ENCODE assay signal across 8 cellular contexts in the genomic region with DNA sequence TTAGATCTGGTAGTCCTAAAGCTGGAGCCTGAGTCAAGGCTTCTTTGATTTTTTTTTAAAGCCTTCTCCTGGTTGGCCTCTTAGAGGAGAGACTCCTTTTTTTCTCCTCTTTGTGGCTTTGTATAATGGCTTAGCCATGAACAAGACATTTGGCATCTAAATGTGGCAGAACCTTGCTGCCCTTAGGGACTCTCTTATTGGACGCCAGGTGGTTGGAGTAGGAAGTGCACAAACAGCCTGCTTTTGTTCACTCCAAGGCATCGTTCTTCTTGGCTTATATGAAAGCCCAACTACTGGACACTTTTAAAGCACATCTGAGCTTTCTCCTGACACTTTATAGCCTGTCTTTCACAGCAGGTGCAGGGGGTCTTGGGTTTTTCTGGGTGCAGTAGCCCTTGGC. TPM values are rescaled to one million over a fixed set of nuclear protein-coding genes. Genes with fewer than 3 reads are reported as not detected.
DNase-seq lines count a peak whose midpoint lies in the region; ATAC-seq, FAIRE-seq and TF ChIP-seq lines count a peak whose summit lies in the region.

No MANE protein-coding gene starts in this region.

- no peak overlapping the region for H3K18ac ChIP-seq in neuronal stem cell (ENCODE audit: low read length)

- H3K23ac ChIP-seq in neuronal stem cell (ENCODE audit: low read depth, low read length, poor library complexity), result no peak overlapping the region

- no peaks in the 10 kb centered on the region for H3K79me1 ChIP-seq in neuronal stem cell (ENCODE audit: low read depth, low read length)

- H3K27ac Mint-ChIP-seq in activated T-helper 2 cell treated with anti-CD3 and anti-CD28 coated beads, Interferon-gamma antibody, Interleukin-2, Interleukin-4, amounts not matched to agents 10 μg/mL and 5 μg/mL and 100 μg/mL, durations not matched to agents 14 hours and 24 hours and 36 hours, result no peak overlapping the region

- H2BK12ac ChIP-seq in neuronal stem cell (ENCODE audit: low read length), result no peak overlapping the region

- H2BK5ac ChIP-seq in neuronal stem cell (ENCODE audit: low read length), result no peak overlapping the region

- no CpG with 5 or more reads among the region's 2 CpGs for WGBS in neuronal stem cell (ENCODE audit: extremely low coverage in 2 of 2, insufficient read length in 2 of 2, insufficient replicate concordance in 1 of 2), 2 donors

- peaks cover 19% of the 10 kb centered on the region for H3K4me1 Mint-ChIP-seq in activated T-helper 2 cell treated with anti-CD3 and anti-CD28 coated beads, Interferon-gamma antibody, Interleukin-2, Interleukin-4, amounts not matched to agents 10 μg/mL and 5 μg/mL and 100 μg/mL, durations not matched to agents 14 hours and 24 hours and 36 hours (ENCODE audit: low read depth)

- H3K9me3 ChIP-seq in KOPT-K1 (ENCODE audit: insufficient read depth, low read length, poor library complexity, severe bottlenecking) (peaks cover 38% of the 10 kb centered on the region), neuronal stem cell (replicated peaks in 1 of 2; ENCODE audit: control insufficient read depth in 2 of 2, insufficient read depth in 1 of 2, low read depth in 1 of 2, low read length in 2 of 2) (peaks cover 0 to 16% of the 10 kb centered on the region in 2 donors)

- no peak overlapping the region for H3K4me3 ChIP-seq in neuronal stem cell (ENCODE audit: low read length in 2 of 2)

- H2AFZ ChIP-seq in neuronal stem cell (ENCODE audit: low read length), result no peak overlapping the region

- no peak overlapping the region for H2BK15ac ChIP-seq in neuronal stem cell (ENCODE audit: low read length)

- H3K9ac ChIP-seq in neuronal stem cell (ENCODE audit: low read depth, low read length, poor library complexity), result no peak overlapping the region

- peak overlapping the region; percentile 82 for H3K4me3 Mint-ChIP-seq in activated T-helper 2 cell treated with anti-CD3 and anti-CD28 coated beads, Interferon-gamma antibody, Interleukin-2, Interleukin-4, amounts not matched to agents 10 μg/mL and 5 μg/mL and 100 μg/mL, durations not matched to agents 14 hours and 24 hours and 36 hours (ENCODE audit: low read depth)

- H3K36me3 Mint-ChIP-seq in activated T-helper 2 cell treated with anti-CD3 and anti-CD28 coated beads, Interferon-gamma antibody, Interleukin-2, Interleukin-4, amounts not matched to agents 10 μg/mL and 5 μg/mL and 100 μg/mL, durations not matched to agents 14 hours and 24 hours and 36 hours (ENCODE audit: low read depth), result no peaks in the 10 kb centered on the region

- no peak overlapping the region for H4K91ac ChIP-seq in neuronal stem cell (ENCODE audit: low read depth, low read length, poor library complexity)

- no peaks in the 10 kb centered on the region for H3K4me1 ChIP-seq in neuronal stem cell (ENCODE audit: control insufficient read depth in 2 of 2, insufficient read depth in 1 of 2, low read depth in 1 of 2, low read length in 2 of 2)

- H3K27me3 Mint-ChIP-seq in activated T-helper 2 cell treated with anti-CD3 and anti-CD28 coated beads, Interferon-gamma antibody, Interleukin-2, Interleukin-4, amounts not matched to agents 10 μg/mL and 5 μg/mL and 100 μg/mL, durations not matched to agents 14 hours and 24 hours and 36 hours (ENCODE audit: low read depth), result no peaks in the 10 kb centered on the region

- no peak overlapping the region for H3K14ac ChIP-seq in neuronal stem cell (ENCODE audit: low read length)

- H2AK5ac ChIP-seq in neuronal stem cell (ENCODE audit: low read depth, low read length), result no peak overlapping the region

- no peak overlapping the region for H3K4ac ChIP-seq in neuronal stem cell (ENCODE audit: low read length)

- H3K27ac ChIP-seq in KOPT-K1 (ENCODE audit: low read depth, low read length, poor library complexity, severe bottlenecking), result peak overlapping the region; percentile 73
- H3K27ac ChIP-seq in neuronal stem cell (replicated peaks; ENCODE audit: low read length), result no peak overlapping the region

- no peaks in the 10 kb centered on the region for H3K27me3 ChIP-seq in neuronal stem cell (ENCODE audit: control insufficient read depth in 3 of 3, insufficient read depth in 3 of 3, low read depth in 1 of 3, low read length in 3 of 3)

- no peak overlapping the region for H3K4me2 ChIP-seq in neuronal stem cell (ENCODE audit: insufficient read depth, low read length, poor library complexity, severe bottlenecking)

- ATAC-seq in GM21825 (IDR thresholded peaks at IDR 0.05; ENCODE audit: unreplicated experiment), result no peak

- no peak overlapping the region for H2BK120ac ChIP-seq in neuronal stem cell (ENCODE audit: low read depth, low read length)

- H3K9me3 Mint-ChIP-seq in activated T-helper 2 cell treated with anti-CD3 and anti-CD28 coated beads, Interferon-gamma antibody, Interleukin-2, Interleukin-4, amounts not matched to agents 10 μg/mL and 5 μg/mL and 100 μg/mL, durations not matched to agents 14 hours and 24 hours and 36 hours, result peaks cover 13% of the 10 kb centered on the region

- TF ChIP-seq CTCF in D721Med (IDR thresholded peaks at IDR 0.05; ENCODE audit: insufficient read depth, missing control alignments), result no peak

- no peak overlapping the region for H4K8ac ChIP-seq in neuronal stem cell (ENCODE audit: low read depth, low read length)

- DNase-seq in stimulated activated CD4-positive, alpha-beta T cell treated with anti-CD3 and anti-CD28 coated beads, Interleukin-15, amount 100 ng/mL, for 24 hours, result peak; percentile 27
- DNase-seq in stimulated activated CD4-positive, alpha-beta T cell treated with anti-CD3 and anti-CD28 coated beads, Interleukin-1b, Interleukin-23, amount 100 ng/mL, for 48 hours, result no peak
- DNase-seq in activated T-helper 2 cell treated with anti-CD3 and anti-CD28 coated beads, Interferon-gamma antibody, Interleukin-2, Interleukin-4, amounts not matched to agents 10 μg/mL and 5 μg/mL and 100 μg/mL, durations not matched to agents 14 hours and 24 hours and 36 hours (ENCODE audit: low spot score), result no peak
- DNase-seq in kidney tubule cell (ENCODE audit: low spot score), result peak; percentile 73
- no peak for DNase-seq in neuronal stem cell (ENCODE audit: low spot score)
- no peak for DNase-seq in D721Med (ENCODE audit: insufficient read length, low spot score)

- FAIRE-seq in D721Med (lab: Jason Lieb, UNC), result no peak

- intact Hi-C loops in activated T-helper 2 cell treated with anti-CD3 and anti-CD28 coated beads, Interferon-gamma antibody, Interleukin-2, Interleukin-4, amounts not matched to agents 10 μg/mL and 5 μg/mL and 100 μg/mL, durations not matched to agents 14 hours and 24 hours and 36 hours (cut with micrococcal nuclease), result loop anchor here (2.0 kb wide), 1 partner anchor 1769 kb away; no protein-coding TSS in a partner anchor

- H3K36me3 ChIP-seq in KOPT-K1 (ENCODE audit: insufficient read depth, low read length) (no peaks in the 10 kb centered on the region), neuronal stem cell (replicated peaks in 1 of 2; ENCODE audit: control insufficient read depth in 2 of 2, insufficient read depth in 2 of 2, low read length in 2 of 2) (no peaks in the 10 kb centered on the region)

RNA-seq across cellular contexts. Expression of a gene that starts 25.0 kb away (rescaled TPM):
- total RNA-seq in activated T-helper 2 cell treated with anti-CD3 and anti-CD28 coated beads, Interferon-gamma antibody, Interleukin-2, Interleukin-4, amounts not matched to agents 10 μg/mL and 5 μg/mL and 100 μg/mL, durations not matched to agents 14 hours and 24 hours and 36 hours, result not detected in 2 replicates
- not detected for polyA plus RNA-seq in neuronal stem cell (2013, experiment 1 of 2)
- polyA plus RNA-seq in neuronal stem cell (2013, experiment 2 of 2), result not detected

Comparison
In these comparisons a context has a peak if more than half of its experiments do, and no peak if none do; other contexts are left out.
1. DNase-seq: peak in stimulated activated CD4-positive, alpha-beta T cell treated with anti-CD3 and anti-CD28 coated beads, Interleukin-15, amount 100 ng/mL, for 24 hours (single experiment) and kidney tubule cell (single experiment); none in stimulated activated CD4-positive, alpha-beta T cell treated with anti-CD3 and anti-CD28 coated beads, Interleukin-1b, Interleukin-23, amount 100 ng/mL, for 48 hours (single experiment), activated T-helper 2 cell treated with anti-CD3 and anti-CD28 coated beads, Interferon-gamma antibody, Interleukin-2, Interleukin-4, amounts not matched to agents 10 μg/mL and 5 μg/mL and 100 μg/mL, durations not matched to agents 14 hours and 24 hours and 36 hours (single experiment), neuronal stem cell (single experiment) and D721Med (single experiment).